8 cellular contexts compared by ENCODE assay signal in the genomic region with DNA sequence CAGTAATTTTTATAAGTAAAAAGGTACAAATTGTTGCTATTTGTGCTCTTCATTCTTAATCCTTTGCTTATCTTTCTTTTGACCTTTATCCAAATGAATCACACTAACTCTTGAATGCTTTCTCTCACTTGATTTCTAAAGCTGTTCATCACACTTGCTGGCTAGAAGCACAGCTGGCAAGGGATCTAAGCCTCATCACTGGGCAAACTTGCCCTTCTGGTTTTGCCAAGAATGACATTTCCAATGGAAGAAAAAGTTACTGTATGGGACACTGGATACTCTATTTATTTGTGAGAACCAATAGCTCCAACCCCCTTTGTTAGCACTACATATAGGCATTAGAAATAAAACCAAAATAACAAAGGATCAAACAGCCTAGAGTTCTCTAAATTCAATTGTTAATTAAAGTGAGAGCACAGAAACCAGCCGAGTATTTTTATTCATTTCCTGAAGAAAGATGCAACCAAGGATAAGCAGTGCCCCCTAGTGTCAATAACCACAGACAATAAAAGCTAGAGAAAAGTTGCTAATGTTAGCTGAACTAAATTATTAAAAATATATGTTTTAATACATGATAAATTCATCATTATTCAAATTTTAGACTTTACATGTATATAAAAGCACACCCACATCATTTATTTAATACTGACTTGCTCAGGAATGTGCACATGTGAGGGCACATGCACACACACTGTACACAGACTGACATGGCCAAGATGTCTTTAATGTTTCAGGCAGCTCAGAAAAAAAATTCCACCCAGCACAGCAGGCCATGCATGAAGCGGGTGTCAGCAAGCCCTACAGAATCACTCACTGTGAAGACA. TPM values are rescaled to one million over a fixed set of nuclear protein-coding genes. Genes with fewer than 3 reads are reported as not detected.
A peak's percentile ranks its signal among the peaks of the same experiment; 100 is the strongest.
DNase-seq lines count a peak whose midpoint lies in the region; ATAC-seq and TF ChIP-seq lines count a peak whose summit lies in the region.

No MANE protein-coding gene starts in this region.

- ATAC-seq in GM21390 (IDR thresholded peaks at IDR 0.05; ENCODE audit: unreplicated experiment) = peak; percentile 73
- ATAC-seq in HG03457 (IDR thresholded peaks at IDR 0.05; ENCODE audit: unreplicated experiment) = no peak

- H3K9me3 Mint-ChIP-seq in progenitor cell of endocrine pancreas (ENCODE audit: low read depth) = no peaks in the 10 kb centered on the region

- H4K20me1 ChIP-seq in MM.1S (ENCODE audit: insufficient read depth, low read length) = no peaks in the 10 kb centered on the region
- no peaks in the 10 kb centered on the region for H4K20me1 ChIP-seq in SK-N-SH (ENCODE audit: insufficient read depth)

- H3K4me2 ChIP-seq in MM.1S (ENCODE audit: low read depth, low read length) = peak overlapping the region; percentile 49
- peak overlapping the region; percentile 32 for H3K4me2 ChIP-seq in SK-N-SH

- H3K4me3 Mint-ChIP-seq in progenitor cell of endocrine pancreas (ENCODE audit: low read depth) = no peak overlapping the region

- H3F3A ChIP-seq in MM.1S (ENCODE audit: insufficient read depth, low read length) (no peaks in the 10 kb centered on the region), SK-N-SH (replicated peaks; ENCODE audit: insufficient read depth) (no peaks in the 10 kb centered on the region)

- H3K4me1 Mint-ChIP-seq in progenitor cell of endocrine pancreas (ENCODE audit: low read depth) = peaks cover 6% of the 10 kb centered on the region

- H3K36me3 ChIP-seq in MM.1S (replicated peaks; ENCODE audit: insufficient read depth, low read length) (no peaks in the 10 kb centered on the region), SK-N-SH (replicated peaks in 1 of 2; ENCODE audit: control insufficient read depth in 1 of 2, insufficient read depth in 2 of 2, low read length in 1 of 2) (no peaks in the 10 kb centered on the region)

- no peak overlapping the region for H3K27ac Mint-ChIP-seq in progenitor cell of endocrine pancreas

- H3K36me3 Mint-ChIP-seq in progenitor cell of endocrine pancreas (ENCODE audit: insufficient read depth) = no peaks in the 10 kb centered on the region

- H3K4me3 ChIP-seq in MM.1S (ENCODE audit: low read length) (no peak overlapping the region), SK-N-SH (ENCODE audit: low read depth in 2 of 2, low read length in 1 of 2) (0 out of 4 replicates have a peak overlapping the region, but pooled peaks of 1 of the 2 experiments have one; percentile 3), fibroblast of villous mesenchyme (ENCODE audit: low read depth, low read length) (no peak overlapping the region)

- H2AFZ ChIP-seq in MM.1S (ENCODE audit: low read length) (no peak overlapping the region), SK-N-SH (ENCODE audit: low read depth) (no peak overlapping the region)

- H3K9me3 ChIP-seq in MM.1S (replicated peaks; ENCODE audit: insufficient read depth, low read length) = no peaks in the 10 kb centered on the region
- no peaks in the 10 kb centered on the region for H3K9me3 ChIP-seq in SK-N-SH

- no peaks in the 10 kb centered on the region for H3K27me3 ChIP-seq in MM.1S (replicated peaks; ENCODE audit: insufficient read depth, low read length)
- no peaks in the 10 kb centered on the region for H3K27me3 ChIP-seq in SK-N-SH (ENCODE audit: insufficient read depth)

- TF ChIP-seq EP300 in SK-N-SH (IDR thresholded peaks at IDR 0.05; ENCODE audit: borderline replicate concordance in 1 of 2, low read depth in 1 of 2, low read length in 1 of 2) = no peak

- H3K79me2 ChIP-seq in MM.1S (ENCODE audit: low read length) (no peaks in the 10 kb centered on the region), SK-N-SH (ENCODE audit: insufficient read depth) (no peaks in the 10 kb centered on the region)

- peak; percentile 86 for TF ChIP-seq RAD21 in SK-N-SH (IDR thresholded peaks at IDR 0.05; ENCODE audit: low read length)

- H3K9me2 ChIP-seq in MM.1S (replicated peaks; ENCODE audit: insufficient read depth, low read length) = no peaks in the 10 kb centered on the region
- H3K9me2 ChIP-seq in SK-N-SH = no peaks in the 10 kb centered on the region

- CTCF ChIA-PET in SK-N-SH (lab: Yijun Ruan, JAX) = interaction anchor here (0.5 to 3.8 kb wide), 74 partner anchors 8 to 1872 kb away, joined by 3 to 43 read pairs (median 4); partner anchors contain the start of genes NR2F1 and NR2F1-AS1

- 0% methylated on average over 2 of the region's 2 CpGs for WGBS in SK-N-SH (ENCODE audit: low lambda C conversion rate)

- DNase-seq in activated CD4-positive, alpha-beta T cell treated with anti-CD3 and anti-CD28 coated beads for 4 hours = peak; percentile 3 to 10
- DNase-seq in activated CD4-positive, alpha-beta T cell treated with anti-CD3 and anti-CD28 coated beads for 48 hours = no peak
- DNase-seq in MM.1S (peak; percentile 67), SK-N-SH (peak; percentile 26), fibroblast of villous mesenchyme (ENCODE audit: low read depth) (peak; percentile 67), progenitor cell of endocrine pancreas (ENCODE audit: low spot score, unreplicated experiment) (no peak)

- no peak overlapping the region for H3K9ac ChIP-seq in MM.1S (ENCODE audit: low read length)
- no peak overlapping the region for H3K9ac ChIP-seq in SK-N-SH

- H3K27me3 Mint-ChIP-seq in progenitor cell of endocrine pancreas = no peaks in the 10 kb centered on the region

- H3K4me1 ChIP-seq in MM.1S (ENCODE audit: low read length) (no peaks in the 10 kb centered on the region), SK-N-SH (ENCODE audit: control insufficient read depth in 1 of 2, insufficient read depth in 2 of 2, low read depth in 1 of 2, low read length in 1 of 2) (peaks cover 0 to 6% of the 10 kb centered on the region in 2 experiments; a peak in 2 of 4 replicates)

- no peak overlapping the region for H3K27ac ChIP-seq in MM.1S (ENCODE audit: low read length)
- H3K27ac ChIP-seq in SK-N-SH (ENCODE audit: low read depth in 2 of 2, low read length in 1 of 2) = peak overlapping the region in 1 of 2 experiments; percentile 12; a peak in 2 of 4 replicates

- POLR2A ChIA-PET in SK-N-SH (lab: Yijun Ruan, JAX) = no interaction called here

- TF ChIP-seq CTCF in MM.1S (IDR thresholded peaks at IDR 0.05; ENCODE audit: low read length) (peak; percentile 46), SK-N-SH (IDR thresholded peaks at IDR 0.05) (peak; percentile 79), fibroblast of villous mesenchyme (IDR thresholded peaks at IDR 0.05; ENCODE audit: insufficient read depth, low read depth, low read length) (peak; percentile 71), progenitor cell of endocrine pancreas (IDR thresholded peaks at IDR 0.05; ENCODE audit: unreplicated experiment) (peak; percentile 84)

TF ChIP-seq in SK-N-SH, 30 proteins besides CTCF, POLR2A, EP300 and RAD21:
- TF ChIP-seq PBX3 (IDR thresholded peaks at IDR 0.05) = peak; percentile 24; the same call in 1 of the 2 replicates
- peak; percentile 26; the same call in 1 of the 2 replicates for TF ChIP-seq NFIC (IDR thresholded peaks at IDR 0.05; ENCODE audit: borderline replicate concordance)
- no peak for TF ChIP-seq FOXM1 (IDR thresholded peaks at IDR 0.05; ENCODE audit: low read depth)
- TF ChIP-seq SMC3 (IDR thresholded peaks at IDR 0.05; ENCODE audit: low read depth, low read length) = peak; percentile 57
- no peak for TF ChIP-seq NRF1 (IDR thresholded peaks at IDR 0.05; ENCODE audit: low read depth, low read length)
- no peak for TF ChIP-seq FOSL2 (IDR thresholded peaks at IDR 0.05; ENCODE audit: borderline replicate concordance, low read depth)
- no peak for TF ChIP-seq GABPA (IDR thresholded peaks at IDR 0.05; ENCODE audit: low read depth)
- no peak for TF ChIP-seq USF2 (IDR thresholded peaks at IDR 0.05; ENCODE audit: borderline replicate concordance, low read depth, low read length)
- TF ChIP-seq TCF12 (IDR thresholded peaks at IDR 0.05) = peak; percentile 37
- TF ChIP-seq SIN3A (IDR thresholded peaks at IDR 0.05; ENCODE audit: borderline replicate concordance, low read depth, low read length) = no peak
TF ChIP-seq in SK-N-SH: peak in this region for 4.

RNA-seq across cellular contexts. Expression of gene POU5F2, which starts 59.8 kb away (rescaled TPM):
- 0.02 TPM in 2 replicates for polyA plus RNA-seq in SK-N-SH (2012; rRNA removed)
- under 0.01 TPM in 1 of 2 replicates, not detected in the other for polyA plus RNA-seq in SK-N-SH (2012; cell fraction: cytosol; rRNA removed)
- 0.40 and 0.67 TPM in 2 replicates for polyA plus RNA-seq in SK-N-SH (2012; cell fraction: nucleus; rRNA removed)
- total RNA-seq in fibroblast of villous mesenchyme (1.3 and 2.2 TPM in 2 replicates), progenitor cell of endocrine pancreas (0.96 and 1.1 TPM in 2 replicates)

Comparison
In these comparisons a context has a peak if more than half of its experiments do, and no peak if none do; other contexts are left out.
1. DNase-seq: peak in activated CD4-positive, alpha-beta T cell treated with anti-CD3 and anti-CD28 coated beads for 4 hours (2 of 2), MM.1S (single experiment), SK-N-SH (single experiment) and fibroblast of villous mesenchyme (single experiment); none in activated CD4-positive, alpha-beta T cell treated with anti-CD3 and anti-CD28 coated beads for 48 hours (single experiment) and progenitor cell of endocrine pancreas (single experiment).
2. Peak in every context shown above with its lines, with median percentiles within 50 percentile points of each other: CTCF ChIP-seq.